22 cellular contexts compared by ENCODE assay signal in genomic region chr14:35146711-35147149, GRCh38.
"Had no signal": no experiment of that assay in that cellular context is flagged by ENCODE, and none has a peak within 500 bp of the region (broad histone marks: within the 10 kb centered on the region; RNA-seq: fewer than 3 reads in every experiment).

No MANE protein-coding gene starts in this region.

- ATAC-seq: Panc1 had no signal

- H3K36me3 ChIP-seq: MG63 had no signal

- H3K27ac ChIP-seq: HL-60, RWPE1 had no signal

- H3K4me3 ChIP-seq: MG63 had no signal

- H3K9me2 ChIP-seq: SK-N-SH had no signal

- H3K27me3 ChIP-seq: MG63 had no signal

- DNase-seq: KBM-7, MG63, NCI-H1092, NCI-H1105 treated with DMSO at 0.1 percent for 48 hours, NCI-H1417 treated with DMSO at 0.1 percent for 48 hours, NCI-H146, NCI-H1694 treated with DMSO at 0.1 percent for 48 hours, NCI-H1930, NCI-H2081, NCI-H2107, NCI-H226, NCI-H446, NCI-H510A, NCI-H524 treated with DMSO at 0.1 percent for 48 hours, NCI-H69, NCI-H774, SHP77, SK-N-SH, SW 1271 had no signal

- H3K9me3 ChIP-seq: MG63 had no signal

- H3K4me2 ChIP-seq: SK-N-SH had no signal
